11 cellular contexts compared by ENCODE assay signal in the genomic region with DNA sequence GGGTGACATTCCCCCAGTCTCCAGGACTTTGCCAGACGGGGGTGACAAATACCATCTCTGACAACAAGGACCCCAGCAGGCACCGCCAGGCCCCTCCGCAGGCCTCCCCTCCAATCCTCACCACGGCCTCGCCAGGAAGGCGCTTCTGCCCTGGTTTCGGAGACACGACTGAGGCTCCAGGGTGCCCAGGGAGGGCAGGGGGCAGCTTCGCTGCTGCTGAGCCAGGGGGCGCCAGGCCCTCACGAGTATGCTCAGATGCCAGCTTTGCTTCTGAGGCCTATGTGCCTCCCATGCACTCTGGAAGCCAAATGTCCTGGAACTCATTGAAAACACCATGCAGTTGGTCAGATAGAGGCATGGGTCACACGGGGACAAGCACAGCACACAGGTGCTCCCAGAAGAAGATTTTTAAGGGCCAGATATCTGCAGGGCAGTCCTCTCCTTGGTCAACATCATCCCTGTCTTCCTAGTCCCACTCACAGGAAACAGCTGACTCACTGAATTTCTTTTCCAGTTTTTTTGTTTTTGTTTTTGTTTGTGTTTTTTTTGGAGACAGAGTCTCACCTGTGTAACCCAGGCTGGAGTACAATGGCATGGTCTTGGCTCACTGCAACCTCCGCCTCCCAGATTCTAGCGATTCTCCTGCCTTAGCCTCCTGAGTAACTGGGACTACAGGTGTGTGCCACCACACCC. TPM values are rescaled to one million over a fixed set of nuclear protein-coding genes. Genes with fewer than 3 reads are reported as not detected.
DNase-seq lines count a peak whose midpoint lies in the region; ATAC-seq and TF ChIP-seq lines count a peak whose summit lies in the region.
"Had no signal": no experiment of that assay in that cellular context is flagged by ENCODE, and none has a peak within 500 bp of the region (broad histone marks: within the 10 kb centered on the region; RNA-seq: fewer than 3 reads in every experiment).

No MANE protein-coding gene starts in this region.

- no peak overlapping the region for H3K4me3 Mint-ChIP-seq in brain
- H3K4me3 Mint-ChIP-seq in natural killer cell treated with Interleukin-12 subunit alpha and Interleukin-12 subunit beta and Interleukin-15 and Interleukin-18, amount 100 ng/mL, for 72 hours = no peak overlapping the region

- DNase-seq in ELR (ENCODE audit: low read depth) (peak; percentile 28), NCI-H1694 (lab: John Stamatoyannopoulos, UW) (peak; percentile 19), HPDE6-E6E7 (ENCODE audit: extremely low spot score) (no peak), foreskin fibroblast (no peak)
- no peak for DNase-seq in natural killer cell treated with Interleukin-12 subunit alpha and Interleukin-12 subunit beta and Interleukin-15 and Interleukin-18, amount 100 ng/mL, for 72 hours (ENCODE audit: low spot score)
- DNase-seq: NCI-H510A treated with DMSO at 0.1 percent for 48 hours had no signal

- H3K36me3 Mint-ChIP-seq in brain = peaks cover 4% of the 10 kb centered on the region
- no peaks in the 10 kb centered on the region for H3K36me3 Mint-ChIP-seq in natural killer cell treated with Interleukin-12 subunit alpha and Interleukin-12 subunit beta and Interleukin-15 and Interleukin-18, amount 100 ng/mL, for 72 hours

- no peaks in the 10 kb centered on the region for H3K27me3 Mint-ChIP-seq in brain
- no peaks in the 10 kb centered on the region for H3K27me3 Mint-ChIP-seq in natural killer cell treated with Interleukin-12 subunit alpha and Interleukin-12 subunit beta and Interleukin-15 and Interleukin-18, amount 100 ng/mL, for 72 hours

- no peak overlapping the region for H3K4me3 ChIP-seq in foreskin fibroblast (ENCODE audit: low read depth in 1 of 2, low read length in 2 of 2)
- H3K4me3 ChIP-seq: gastroesophageal sphincter, suprapubic skin had no signal

- TF ChIP-seq CTCF in brain (conservative IDR thresholded peaks at IDR 0.05) = peak in 1 of 2 experiments; percentile 20
- TF ChIP-seq CTCF in foreskin fibroblast (IDR thresholded peaks at IDR 0.05; ENCODE audit: low read depth, low read length) = no peak

- no peaks in the 10 kb centered on the region for H3K4me1 Mint-ChIP-seq in brain
- H3K4me1 Mint-ChIP-seq in natural killer cell treated with Interleukin-12 subunit alpha and Interleukin-12 subunit beta and Interleukin-15 and Interleukin-18, amount 100 ng/mL, for 72 hours (ENCODE audit: low read depth in 2 of 2) = peaks cover 0 to 18% of the 10 kb centered on the region in 2 donors

- no peaks in the 10 kb centered on the region for H3K9me3 Mint-ChIP-seq in brain
- no peaks in the 10 kb centered on the region for H3K9me3 Mint-ChIP-seq in natural killer cell treated with Interleukin-12 subunit alpha and Interleukin-12 subunit beta and Interleukin-15 and Interleukin-18, amount 100 ng/mL, for 72 hours

- ATAC-seq in natural killer cell treated with Interleukin-12 subunit alpha and Interleukin-12 subunit beta and Interleukin-15 and Interleukin-18, amount 100 ng/mL, for 72 hours = peak; percentile 48 to 74
- ATAC-seq in GM18519 (IDR thresholded peaks at IDR 0.05; ENCODE audit: low FRiP score, unreplicated experiment) = no peak
- ATAC-seq: gastroesophageal sphincter, sciatic nerve had no signal

- H3K27ac Mint-ChIP-seq in brain = peak overlapping the region in 3 of 5 experiments; percentile 11 to 80 (median 77)
- H3K27ac Mint-ChIP-seq in natural killer cell treated with Interleukin-12 subunit alpha and Interleukin-12 subunit beta and Interleukin-15 and Interleukin-18, amount 100 ng/mL, for 72 hours = no peak overlapping the region

RNA-seq across cellular contexts. Expression of a gene that starts 19.9 kb away (rescaled TPM):
- 36.7 TPM for polyA plus RNA-seq in brain (ENCODE audit: insufficient read depth, low read depth, low replicate concordance)
- 10 to 100 TPM; 32.0 to 59.3 TPM for total RNA-seq in natural killer cell treated with Interleukin-12 subunit alpha and Interleukin-12 subunit beta and Interleukin-15 and Interleukin-18, amount 100 ng/mL, for 72 hours

Comparison
In these comparisons a context has a peak if more than half of its experiments do, and no peak if none do; other contexts are left out.
1. DNase-seq: peak in ELR (single experiment) and NCI-H1694 (single experiment); none in natural killer cell treated with Interleukin-12 subunit alpha and Interleukin-12 subunit beta and Interleukin-15 and Interleukin-18, amount 100 ng/mL, for 72 hours (single experiment), HPDE6-E6E7 (single experiment) and foreskin fibroblast (0 of 2).
2. H3K27ac Mint-ChIP-seq: peak in brain (3 of 5); none in natural killer cell treated with Interleukin-12 subunit alpha and Interleukin-12 subunit beta and Interleukin-15 and Interleukin-18, amount 100 ng/mL, for 72 hours (0 of 2).